ENCODE assay signal across 8 cellular contexts in genomic region chr17:75689441-75689873, GRCh38. TPM values are rescaled to one million over a fixed set of nuclear protein-coding genes. Genes with fewer than 3 reads are reported as not detected.
DNase-seq lines count a peak whose midpoint lies in the region; ATAC-seq lines count a peak whose summit lies in the region.

No MANE protein-coding gene starts in this region.

- no peaks in the 10 kb centered on the region for H3K27me3 Mint-ChIP-seq in activated CD4-positive, alpha-beta T cell treated with anti-CD3 and anti-CD28 coated beads for 36 hours

- peaks cover 66% of the 10 kb centered on the region for H3K4me1 Mint-ChIP-seq in activated CD4-positive, alpha-beta T cell treated with anti-CD3 and anti-CD28 coated beads for 36 hours

- H3K4me3 ChIP-seq in thymus (ENCODE audit: low read length), result no peak overlapping the region

- peaks cover 63% of the 10 kb centered on the region for H3K4me1 ChIP-seq in thymus (ENCODE audit: control insufficient read depth, insufficient read depth, low read length)

- no peaks in the 10 kb centered on the region for H3K27me3 ChIP-seq in thymus (ENCODE audit: control insufficient read depth, insufficient read depth)

- peak; percentile 21 for DNase-seq in NCI-H2171 treated with DMSO at 0.1 percent for 48 hours (lab: John Stamatoyannopoulos, UW)
- no peak for DNase-seq in NCI-H2171 (lab: John Stamatoyannopoulos, UW)
- DNase-seq in activated CD4-positive, alpha-beta T cell treated with anti-CD3 and anti-CD28 coated beads for 36 hours, result peak; percentile 68
- no peak for DNase-seq in AG08395 (ENCODE audit: low spot score)
- DNase-seq in Ammon's horn (ENCODE audit: low spot score), result no peak
- no peak for DNase-seq in NCI-H748 treated with DMSO at 0.1 percent for 48 hours (lab: John Stamatoyannopoulos, UW)

- POLR2A ChIA-PET in activated CD4-positive, alpha-beta T cell treated with anti-CD3 and anti-CD28 coated beads for 36 hours (lab: Charles Lee), result interaction anchor here (0.9 to 1.2 kb wide), 2 partner anchors 17 to 517 kb away, joined by 3 to 4 read pairs; no protein-coding TSS in a partner anchor

- H3K9me3 Mint-ChIP-seq in activated CD4-positive, alpha-beta T cell treated with anti-CD3 and anti-CD28 coated beads for 36 hours (ENCODE audit: low read depth), result no peaks in the 10 kb centered on the region

- H3K36me3 Mint-ChIP-seq in activated CD4-positive, alpha-beta T cell treated with anti-CD3 and anti-CD28 coated beads for 36 hours (ENCODE audit: low read depth), result peaks cover 28% of the 10 kb centered on the region

- intact Hi-C loops in activated CD4-positive, alpha-beta T cell treated with anti-CD3 and anti-CD28 coated beads for 36 hours (cut with DNase I, micrococcal nuclease), result no loop called here

- H3K9me3 ChIP-seq in thymus (ENCODE audit: control insufficient read depth), result no peaks in the 10 kb centered on the region

- CTCF ChIA-PET in activated CD4-positive, alpha-beta T cell treated with anti-CD3 and anti-CD28 coated beads for 36 hours (lab: Charles Lee), result interaction anchor here (0.8 to 3.4 kb wide), 5 partner anchors 36 to 583 kb away, joined by 3 to 26 read pairs (median 4); no protein-coding TSS in a partner anchor

- 6% methylated on average over 6 of the region's 6 CpGs for WGBS in thymus

- H3K27ac ChIP-seq in thymus (ENCODE audit: low read depth), result peak overlapping the region; percentile 86

- peak; percentile 80 for ATAC-seq in activated CD4-positive, alpha-beta T cell treated with anti-CD3 and anti-CD28 coated beads for 36 hours
- peak; percentile 78 for ATAC-seq in esophagus mucosa

- H3K4me3 Mint-ChIP-seq in activated CD4-positive, alpha-beta T cell treated with anti-CD3 and anti-CD28 coated beads for 36 hours, result no peak overlapping the region

- H3K36me3 ChIP-seq in thymus (ENCODE audit: control insufficient read depth, insufficient read depth), result peaks cover 18% of the 10 kb centered on the region

- H3K27ac Mint-ChIP-seq in activated CD4-positive, alpha-beta T cell treated with anti-CD3 and anti-CD28 coated beads for 36 hours, result peak overlapping the region; percentile 90

RNA-seq across cellular contexts. Expression of gene SAP30BP, which starts 22.3 kb away (rescaled TPM):
- 10 to 100 TPM; 87.8 to 100.0 TPM for total RNA-seq in activated CD4-positive, alpha-beta T cell treated with anti-CD3 and anti-CD28 coated beads for 36 hours
- total RNA-seq in esophagus mucosa, result 46.3 TPM
- 72.4 TPM for polyA plus RNA-seq in thymus

RNA-seq across cellular contexts. Expression of gene RECQL5, which starts 22.5 kb away (rescaled TPM):
- total RNA-seq in activated CD4-positive, alpha-beta T cell treated with anti-CD3 and anti-CD28 coated beads for 36 hours, result 10 to 100 TPM; 36.4 to 40.5 TPM
- total RNA-seq in esophagus mucosa, result 36.6 TPM
- 51.8 TPM for polyA plus RNA-seq in thymus

RNA-seq across cellular contexts. Expression of gene ITGB4, which starts 31.8 kb away (rescaled TPM):
- 1 to 10 TPM in 1 of 2 experiments, under 1 TPM in 1; 0.62 to 1.5 TPM for total RNA-seq in activated CD4-positive, alpha-beta T cell treated with anti-CD3 and anti-CD28 coated beads for 36 hours
- 134 TPM for total RNA-seq in esophagus mucosa
- 79.0 TPM for polyA plus RNA-seq in thymus

RNA-seq across cellular contexts. Expression of gene SMIM5, which starts 56.2 kb away (rescaled TPM):
- total RNA-seq in activated CD4-positive, alpha-beta T cell treated with anti-CD3 and anti-CD28 coated beads for 36 hours, result under 1 TPM; 0.12 to 0.14 TPM
- total RNA-seq in esophagus mucosa, result 10.1 TPM
- polyA plus RNA-seq in thymus, result 7.3 TPM

Comparison
In these comparisons a context has a peak if more than half of its experiments do, and no peak if none do; other contexts are left out.
1. DNase-seq: peak in NCI-H2171 treated with DMSO at 0.1 percent for 48 hours (single experiment) and activated CD4-positive, alpha-beta T cell treated with anti-CD3 and anti-CD28 coated beads for 36 hours (single experiment); none in NCI-H2171 (single experiment), AG08395 (single experiment), Ammon's horn (single experiment) and NCI-H748 treated with DMSO at 0.1 percent for 48 hours (single experiment).
2. RNA of gene ITGB4, which starts 31.8 kb away (total RNA-seq): 134 TPM in esophagus mucosa (single experiment); 0.62 to 1.5 TPM in activated CD4-positive, alpha-beta T cell treated with anti-CD3 and anti-CD28 coated beads for 36 hours; every median in the first group is over 10 times any median in the second.